ENCODE assay signal across 10 cellular contexts in genomic region chr11:606245-606644, GRCh38. TPM values are rescaled to one million over a fixed set of nuclear protein-coding genes. Genes with fewer than 3 reads are reported as not detected.
DNase-seq lines count a peak whose midpoint lies in the region; ATAC-seq, FAIRE-seq and TF ChIP-seq lines count a peak whose summit lies in the region.
"Had no signal": no experiment of that assay in that cellular context is flagged by ENCODE, and none has a peak within 500 bp of the region (broad histone marks: within the 10 kb centered on the region; RNA-seq: fewer than 3 reads in every experiment).

No MANE protein-coding gene starts in this region.

- CTCF ChIA-PET in A673 (lab: Charles Lee): no interaction called here

- peaks cover 61% of the 10 kb centered on the region for H4K20me1 ChIP-seq in astrocyte (ENCODE audit: insufficient read depth, low read length)

- peaks cover 15% of the 10 kb centered on the region for H3K36me3 Mint-ChIP-seq in astrocyte (ENCODE audit: low read depth, unreplicated experiment)

- intact Hi-C loops in A673 (cut with micrococcal nuclease; ENCODE audit: unreplicated experiment): no loop called here

- H3K27ac ChIP-seq in A673 (ENCODE audit: low read depth, low read length, poor library complexity, severe bottlenecking) (no peak overlapping the region), astrocyte (ENCODE audit: low read depth, low read length) (peak overlapping the region; percentile 50)

- H3K79me2 ChIP-seq in astrocyte (ENCODE audit: insufficient read depth, low read length): peaks cover 17% of the 10 kb centered on the region

- no TSS peak for BruUV-seq in A673 (replicated peaks; lab: Mats Ljungman, UMichigan)

- H3K4me1 Mint-ChIP-seq in astrocyte (ENCODE audit: low read depth, unreplicated experiment): no peaks in the 10 kb centered on the region

- H3K4me3 Mint-ChIP-seq in astrocyte (ENCODE audit: unreplicated experiment): no peak overlapping the region

- H3K27me3 Mint-ChIP-seq in astrocyte (ENCODE audit: low read depth, unreplicated experiment): no peaks in the 10 kb centered on the region

- H3K36me3 ChIP-seq in A673 (ENCODE audit: insufficient read depth, low read length, poor library complexity, severe bottlenecking) (peaks cover 73% of the 10 kb centered on the region), astrocyte (ENCODE audit: insufficient read depth, low read length) (peaks cover 44% of the 10 kb centered on the region)

- H2AFZ ChIP-seq in astrocyte (ENCODE audit: low read depth, low read length): no peak overlapping the region

- POLR2A ChIA-PET in A673 (lab: Charles Lee; ENCODE audit: low non-redundant PET): no interaction called here

- H3K27ac Mint-ChIP-seq in astrocyte (ENCODE audit: unreplicated experiment): no peak overlapping the region
- H3K27ac Mint-ChIP-seq: activated T-helper 2 cell treated with anti-CD3 and anti-CD28 coated beads, Interferon-gamma antibody, Interleukin-2, Interleukin-4, amounts not matched to agents 10 μg/mL and 5 μg/mL and 100 μg/mL, durations not matched to agents 14 hours and 24 hours and 36 hours had no signal

- H3K9ac ChIP-seq in astrocyte (ENCODE audit: low read length): peak overlapping the region; percentile 23

- H3K27me3 ChIP-seq in A673 (replicated peaks; ENCODE audit: insufficient read depth, low read depth, low read length, poor library complexity) (no peaks in the 10 kb centered on the region), astrocyte (ENCODE audit: insufficient read depth, low read length) (no peaks in the 10 kb centered on the region)

- H3K4me2 ChIP-seq in astrocyte (ENCODE audit: low read length): no peak overlapping the region

- ATAC-seq in HG02759 (IDR thresholded peaks at IDR 0.05; ENCODE audit: unreplicated experiment): no peak
- ATAC-seq in HG02623 (IDR thresholded peaks at IDR 0.05; ENCODE audit: unreplicated experiment): no peak

- no peak for TF ChIP-seq CTCF in A673 (conservative IDR thresholded peaks at IDR 0.05; ENCODE audit: low read depth, low read length)
- TF ChIP-seq CTCF in astrocyte (IDR thresholded peaks at IDR 0.05; ENCODE audit: insufficient read depth, low read depth, low read length): no peak

- H3K9me3 ChIP-seq in A673 (ENCODE audit: low read depth, low read length, poor library complexity, severe bottlenecking) (no peaks in the 10 kb centered on the region), astrocyte (ENCODE audit: insufficient read depth, low read depth, low read length) (no peaks in the 10 kb centered on the region)

- peak; percentile 55 for DNase-seq in A673 (ENCODE audit: low spot score)
- peak; percentile 58 for DNase-seq in astrocyte (ENCODE audit: low read depth)
- DNase-seq in iPS-NIHi11 (ENCODE audit: low spot score): peak; percentile 79
- DNase-seq in OCI-M1 (lab: John Stamatoyannopoulos, UW): no peak
- DNase-seq: glutamatergic neuron, T-helper 1 cell had no signal

- H3K4me1 ChIP-seq in A673 (ENCODE audit: insufficient read depth, low read length, poor library complexity, severe bottlenecking): no peaks in the 10 kb centered on the region
- H3K4me1 ChIP-seq in astrocyte (ENCODE audit: insufficient read depth, low read length): peaks cover 4% of the 10 kb centered on the region

- H3K9me3 Mint-ChIP-seq in astrocyte (ENCODE audit: unreplicated experiment): no peaks in the 10 kb centered on the region
- H3K9me3 Mint-ChIP-seq: activated T-helper 2 cell treated with anti-CD3 and anti-CD28 coated beads, Interferon-gamma antibody, Interleukin-2, Interleukin-4, amounts not matched to agents 10 μg/mL and 5 μg/mL and 100 μg/mL, durations not matched to agents 14 hours and 24 hours and 36 hours had no signal

- no peak for FAIRE-seq in astrocyte (lab: Jason Lieb, UNC)

- H3K4me3 ChIP-seq in A673 (ENCODE audit: low read depth, low read length, poor library complexity, severe bottlenecking): no peak overlapping the region
- H3K4me3 ChIP-seq in astrocyte (ENCODE audit: insufficient read depth, low read depth, low read length): no peak overlapping the region

RNA-seq across cellular contexts. Expression of gene IRF7, which starts 9.5 kb away (rescaled TPM):
- 8.7 and 8.8 TPM in 2 replicates for total RNA-seq in A673 (2021)
- total RNA-seq in astrocyte: 75.4 and 80.6 TPM in 2 replicates

RNA-seq across cellular contexts. Expression of gene CDHR5, which starts 18.5 kb away (rescaled TPM):
- not detected in 2 replicates for total RNA-seq in A673 (2021)
- 0.12 TPM in 1 of 2 replicates, not detected in the other for total RNA-seq in astrocyte
- total RNA-seq: activated T-helper 2 cell treated with anti-CD3 and anti-CD28 coated beads, Interferon-gamma antibody, Interleukin-2, Interleukin-4, amounts not matched to agents 10 μg/mL and 5 μg/mL and 100 μg/mL, durations not matched to agents 14 hours and 24 hours and 36 hours; pulmonary artery endothelial cell had no signal

RNA-seq across cellular contexts. Expression of gene SCT, which starts 20.7 kb away (rescaled TPM):
- total RNA-seq in A673 (2021) (1.1 TPM in 1 of 2 replicates, not detected in the other), astrocyte (2.0 and 4.0 TPM in 2 replicates)
- total RNA-seq: activated T-helper 2 cell treated with anti-CD3 and anti-CD28 coated beads, Interferon-gamma antibody, Interleukin-2, Interleukin-4, amounts not matched to agents 10 μg/mL and 5 μg/mL and 100 μg/mL, durations not matched to agents 14 hours and 24 hours and 36 hours; pulmonary artery endothelial cell had no signal

RNA-seq across cellular contexts. Expression of gene PHRF1, which starts 30.0 kb away (rescaled TPM):
- total RNA-seq in A673 (2021): 40.2 and 43.0 TPM in 2 replicates
- total RNA-seq in astrocyte: 38.0 and 38.3 TPM in 2 replicates

RNA-seq across cellular contexts. Expression of gene DRD4, which starts 30.8 kb away (rescaled TPM):
- 3.0 and 3.7 TPM in 2 replicates for total RNA-seq in A673 (2021)
- total RNA-seq in astrocyte: 9.9 and 12.0 TPM in 2 replicates
- total RNA-seq: pulmonary artery endothelial cell had no signal
